8 cellular contexts compared by ENCODE assay signal in the genomic region with DNA sequence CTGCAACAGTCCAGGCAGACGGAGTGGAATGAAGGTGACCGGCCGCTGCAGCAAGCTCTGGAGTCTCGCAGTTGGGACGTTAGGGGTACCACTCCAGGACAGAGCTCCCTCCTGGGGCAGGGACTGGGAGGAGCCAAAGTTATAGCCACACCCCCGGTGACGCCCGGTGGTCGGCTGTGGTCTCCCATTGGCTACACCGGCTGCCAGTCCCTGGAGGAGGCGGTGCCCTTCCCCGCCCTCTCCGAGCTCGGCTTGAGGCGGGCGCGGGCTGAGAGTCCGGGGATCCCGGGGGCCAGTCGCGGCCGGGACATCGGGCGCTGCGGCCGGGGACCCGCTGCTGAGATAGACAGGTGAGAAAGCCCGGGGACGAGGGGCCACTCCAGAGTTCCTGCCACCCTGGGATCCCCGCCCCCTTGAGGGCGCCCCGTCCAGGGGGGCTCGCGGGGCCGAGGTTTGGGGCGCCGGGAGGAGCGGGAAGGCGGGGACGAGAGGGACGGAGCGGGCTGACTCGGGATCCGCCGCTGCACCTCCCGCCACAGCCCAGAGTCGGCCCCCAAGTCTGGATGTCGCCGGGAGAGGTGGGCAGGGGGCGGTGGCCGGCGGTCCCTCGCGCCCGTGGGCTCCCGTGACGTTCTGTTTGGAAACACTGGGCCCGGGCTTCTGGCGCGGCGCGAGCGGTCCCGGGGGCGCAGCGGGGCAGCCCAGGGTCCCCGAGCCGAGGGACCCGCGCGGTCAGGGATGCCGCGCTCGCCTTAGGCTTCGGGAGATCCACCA. TPM values are rescaled to one million over a fixed set of nuclear protein-coding genes. Genes with fewer than 3 reads are reported as not detected.
DNase-seq lines count a peak whose midpoint lies in the region; ATAC-seq and TF ChIP-seq lines count a peak whose summit lies in the region.

A gene (plus strand): TSS at position 231 of the 774 bp plus-strand sequence. CDS start 7,414 bp downstream, outside the sequence.

- no peaks in the 10 kb centered on the region for H3K36me3 ChIP-seq in effector memory CD4-positive, alpha-beta T cell (ENCODE audit: control insufficient read depth, insufficient read depth, low read length)
- no peaks in the 10 kb centered on the region for H3K36me3 ChIP-seq in lung (ENCODE audit: control insufficient read depth in 2 of 2, insufficient read depth in 2 of 2, low read length in 2 of 2)

- no peak for TF ChIP-seq CTCF in lung (IDR thresholded peaks at IDR 0.05; ENCODE audit: control extremely low read depth, extremely low read depth)

- DNase-seq in AG20443 (ENCODE audit: low spot score) = peak; percentile 99
- DNase-seq in NCI-H69 (lab: John Stamatoyannopoulos, UW) = peak; percentile 79
- peak; percentile 68 to 86 for DNase-seq in activated CD8-positive, alpha-beta memory T cell treated with anti-CD3 and anti-CD28 coated beads for 1 hour (ENCODE audit: extremely low read depth in 1 of 2, low read depth in 1 of 2)
- peak; percentile 63 to 72 (median 71) for DNase-seq in effector memory CD4-positive, alpha-beta T cell
- DNase-seq in lung (ENCODE audit: low spot score) = peak; percentile 90
- DNase-seq in stimulated activated CD4-positive, alpha-beta T cell treated with anti-CD3 and anti-CD28 coated beads, Interleukin-4, amount 100 ng/mL, for 48 hours (ENCODE audit: low read depth in 2 of 2) = peak; percentile 84 to 90

- peak within 1 kb of the TSS; percentile 53 for H3K27ac ChIP-seq in effector memory CD4-positive, alpha-beta T cell (ENCODE audit: insufficient read depth, low read length, poor library complexity, severe bottlenecking)
- peak within 1 kb of the TSS in 1 of 2 donors; percentile 58 for H3K27ac ChIP-seq in lung (ENCODE audit: low read depth in 1 of 2, low read length in 1 of 2)

- peak; percentile 88 for ATAC-seq in GM19324 (IDR thresholded peaks at IDR 0.05; ENCODE audit: low FRiP score, unreplicated experiment)
- peak; percentile 99 for ATAC-seq in HG03442 (IDR thresholded peaks at IDR 0.05; ENCODE audit: unreplicated experiment)
- ATAC-seq in lung (ENCODE audit: insufficient read depth, low FRiP score) = peak; percentile 97

- H3K27me3 ChIP-seq in effector memory CD4-positive, alpha-beta T cell (replicated peaks; ENCODE audit: control insufficient read depth, insufficient read depth, low read length, poor library complexity, severe bottlenecking) = no peaks in the 10 kb centered on the region
- H3K27me3 ChIP-seq in lung (ENCODE audit: control insufficient read depth, insufficient read depth) = no peaks in the 10 kb centered on the region

- 1% methylated on average over 55 to 75 of the region's 75 CpGs for WGBS in lung, 2 donors

- H3K4me3 ChIP-seq in effector memory CD4-positive, alpha-beta T cell (ENCODE audit: insufficient read depth, low read depth, low read length, poor library complexity, severe bottlenecking) = peak within 1 kb of the TSS; percentile 72
- peak within 1 kb of the TSS; percentile 56 for H3K4me3 ChIP-seq in lung

- H3K4me1 ChIP-seq in effector memory CD4-positive, alpha-beta T cell (ENCODE audit: control insufficient read depth, insufficient read depth, low read length, poor library complexity, severe bottlenecking) = peaks cover 13% of the 10 kb centered on the region
- peaks cover 0 to 2% of the 10 kb centered on the region in 2 donors for H3K4me1 ChIP-seq in lung (ENCODE audit: control insufficient read depth in 2 of 2, insufficient read depth in 2 of 2, low read length in 2 of 2)

- H3K9me3 ChIP-seq in effector memory CD4-positive, alpha-beta T cell (ENCODE audit: control insufficient read depth, low read length) = peaks cover 5% of the 10 kb centered on the region
- H3K9me3 ChIP-seq in lung (ENCODE audit: control insufficient read depth in 2 of 2, insufficient read depth in 1 of 2, low read length in 1 of 2) = peaks cover 0 to 5% of the 10 kb centered on the region in 2 donors

RNA-seq across cellular contexts. Expression of the gene that starts here (rescaled TPM):
- total RNA-seq in lung = 100 to 1,000 TPM in 1 of 2 donors, 10 to 100 TPM in 1; 26.9 to 311 TPM
- 1 to 10 TPM; 2.5 to 9.7 TPM for polyA plus RNA-seq in lung
